ENCODE assay signal across 8 cellular contexts in the genomic region with DNA sequence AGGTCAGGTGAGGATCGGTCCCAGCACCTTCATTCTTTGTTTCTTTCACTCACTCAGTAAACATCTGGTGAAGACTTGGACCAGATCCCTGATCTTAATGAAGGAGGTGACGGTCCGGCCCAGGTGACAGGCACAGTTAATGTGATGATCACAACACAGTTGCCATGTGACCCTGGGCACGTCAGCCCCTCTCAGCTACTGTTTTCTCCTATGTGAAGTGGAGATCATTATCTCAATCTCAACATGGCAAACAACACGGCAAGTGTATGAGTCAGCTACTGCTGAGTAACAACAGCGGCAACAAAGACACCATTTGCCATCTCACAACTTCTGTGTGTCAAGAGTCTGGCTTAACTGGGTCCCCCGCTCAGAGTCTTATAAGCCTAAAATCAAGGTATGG.
DNase-seq lines count a peak whose midpoint lies in the region; ATAC-seq and TF ChIP-seq lines count a peak whose summit lies in the region.

No MANE protein-coding gene starts in this region.

- H3K9me1 ChIP-seq in IMR-90 (ENCODE audit: insufficient read depth, low read length), result peaks cover 3% of the 10 kb centered on the region; the same call in 1 of the 2 replicates

- CTCF ChIA-PET in IMR-90 (lab: Yijun Ruan, JAX), result interaction anchor here (1.0 to 2.2 kb wide), 2 partner anchors 9 to 17 kb away, joined by 6 read pairs; no protein-coding TSS in a partner anchor

- peak overlapping the region; percentile 73 for H2AFZ ChIP-seq in IMR-90 (replicated peaks; ENCODE audit: low read length, poor library complexity)

- no peak overlapping the region for H3K14ac ChIP-seq in IMR-90 (replicated peaks; ENCODE audit: low read depth, low read length)

- H3K4me2 ChIP-seq in BLaER1 treated with 17β-estradiol and CSF1 and Interleukin-3, amounts not matched to agents 10 nM and 100 nM, result peak overlapping the region; percentile 87 to 100 (median 96)
- peak overlapping the region; percentile 17; the same call in 1 of the 2 replicates for H3K4me2 ChIP-seq in IMR-90 (ENCODE audit: low read depth, low read length)

- DNase-seq in IMR-90 (peak; percentile 49), caudate nucleus (lab: John Stamatoyannopoulos, UW) (peak in 1 of 61 donors; percentile 60), iPS-NIHi7 (ENCODE audit: extremely low spot score) (no peak), NCI-H146 (lab: John Stamatoyannopoulos, UW) (no peak), NCI-H748 (lab: John Stamatoyannopoulos, UW; ENCODE audit: unreplicated experiment) (no peak)

- peak overlapping the region; percentile 56 for H4K91ac ChIP-seq in IMR-90 (ENCODE audit: insufficient read depth, low read depth, low read length)

- no peak for TF ChIP-seq RAD21 in IMR-90 (IDR thresholded peaks at IDR 0.05; ENCODE audit: low read length)

- H3K36me3 ChIP-seq in BLaER1 treated with 17β-estradiol and CSF1 and Interleukin-3, amounts not matched to agents 10 nM and 100 nM, result peaks cover 0 to 41% (median 28%) of the 10 kb centered on the region in 11 experiments; a peak in 19 of 22 replicates
- H3K36me3 ChIP-seq in IMR-90 (ENCODE audit: control insufficient read depth, insufficient read depth, low read length), result no peaks in the 10 kb centered on the region
- no peaks in the 10 kb centered on the region for H3K36me3 ChIP-seq in neutrophil

- ATAC-seq in IMR-90 (ENCODE audit: low read depth) (no peak), HG02763 (IDR thresholded peaks at IDR 0.05; ENCODE audit: unreplicated experiment) (no peak)

- POLR2A ChIA-PET in IMR-90 (lab: Charles Lee; ENCODE audit: unreplicated experiment), result interaction anchor here (0.6 kb wide), 1 partner anchor 9 kb away, joined by 3 read pairs; no protein-coding TSS in a partner anchor

- peak overlapping the region; percentile 69; the same call in 2 of the 3 replicates for H2BK15ac ChIP-seq in IMR-90 (ENCODE audit: low read depth, low read length)

- no peak overlapping the region for H3K18ac ChIP-seq in IMR-90 (ENCODE audit: low read depth, low read length)

- H3K27me3 ChIP-seq in BLaER1 treated with 17β-estradiol and CSF1 and Interleukin-3, amounts not matched to agents 10 nM and 100 nM, result no peaks in the 10 kb centered on the region
- H3K27me3 ChIP-seq in IMR-90 (ENCODE audit: control insufficient read depth, insufficient read depth, low read length) (no peaks in the 10 kb centered on the region), neutrophil (no peaks in the 10 kb centered on the region)

- dilution Hi-C loops in IMR-90 (cut with HindIII; ENCODE audit: low sequenced_read_pairs, unreplicated experiment), result no loop called here

- H3K4ac ChIP-seq in IMR-90 (ENCODE audit: low read depth, low read length), result peak overlapping the region; percentile 83

- H3K9ac ChIP-seq in BLaER1 treated with 17β-estradiol and CSF1 and Interleukin-3, amounts not matched to agents 10 nM and 100 nM, result peak overlapping the region; percentile 46 to 74 (median 62); a peak in 19 of 22 replicates
- H3K9ac ChIP-seq in IMR-90 (ENCODE audit: low read depth, low read length), result no peak overlapping the region

- H2BK20ac ChIP-seq in IMR-90 (ENCODE audit: low read depth, low read length), result peak overlapping the region; percentile 78

- H3K56ac ChIP-seq in IMR-90 (ENCODE audit: extremely low read depth, insufficient read depth, low read length), result no peak overlapping the region

- no peak for TF ChIP-seq POLR2A in IMR-90 (IDR thresholded peaks at IDR 0.05; ENCODE audit: low read depth, low read length)

- TF ChIP-seq CTCF in IMR-90 (conservative IDR thresholded peaks at IDR 0.05; ENCODE audit: low read depth, low read length) (no peak), neutrophil (IDR thresholded peaks at IDR 0.05) (no peak)

- H4K5ac ChIP-seq in IMR-90 (ENCODE audit: low read depth, low read length), result no peak overlapping the region

- in situ Hi-C loops in IMR-90 (cut with MboI; ENCODE audit: low sequenced_read_pairs), result no loop called here

- H2AK9ac ChIP-seq in IMR-90 (replicated peaks; ENCODE audit: low read depth, low read length, poor library complexity), result peak overlapping the region; percentile 77

- H4K8ac ChIP-seq in IMR-90 (ENCODE audit: low read depth in 2 of 2, low read length in 2 of 2), result peak overlapping the region in 1 of 2 experiments; percentile 23; a peak in 1 of 4 replicates

- H2BK120ac ChIP-seq in IMR-90 (ENCODE audit: low read depth, low read length), result peak overlapping the region; percentile 81

- no peak overlapping the region for H3K23ac ChIP-seq in IMR-90 (ENCODE audit: low read depth, low read length)

- H2BK5ac ChIP-seq in IMR-90 (ENCODE audit: low read depth, low read length, poor library complexity, severe bottlenecking), result peak overlapping the region; percentile 73

- BruUV-seq in IMR-90 (replicated peaks; lab: Mats Ljungman, UMichigan), result no TSS peak

- no CpG with 5 or more reads among the region's 7 CpGs for WGBS in IMR-90 (ENCODE audit: extremely low coverage in 2 of 2, insufficient read length in 1 of 2), 2 experiments

- peaks cover 79 to 99% (median 84%) of the 10 kb centered on the region in 10 experiments for H3K4me1 ChIP-seq in BLaER1 treated with 17β-estradiol and CSF1 and Interleukin-3, amounts not matched to agents 10 nM and 100 nM
- peaks cover 9% of the 10 kb centered on the region for H3K4me1 ChIP-seq in IMR-90 (ENCODE audit: control insufficient read depth, insufficient read depth, low read length)
- peaks cover 98 to 99% of the 10 kb centered on the region in 2 experiments for H3K4me1 ChIP-seq in neutrophil (ENCODE audit: control insufficient read depth in 1 of 2, insufficient read depth in 1 of 2, low read depth in 1 of 2, low read length in 1 of 2)

- no peaks in the 10 kb centered on the region for H3K79me1 ChIP-seq in IMR-90 (ENCODE audit: low read depth in 1 of 2, low read length in 2 of 2)

- H3K9me3 ChIP-seq in BLaER1 treated with 17β-estradiol and CSF1 and Interleukin-3, amounts not matched to agents 10 nM and 100 nM (replicated peaks in 1 of 11), result peaks cover 32 to 43% (median 41%) of the 10 kb centered on the region in 11 experiments
- H3K9me3 ChIP-seq in IMR-90 (ENCODE audit: control insufficient read depth, insufficient read depth, low read length) (peaks cover 14% of the 10 kb centered on the region), neutrophil (no peaks in the 10 kb centered on the region)

- intact Hi-C loops in IMR-90 (cut with micrococcal nuclease), result no loop called here

- H4K20me1 ChIP-seq in BLaER1 treated with 17β-estradiol and CSF1 and Interleukin-3, amounts not matched to agents 10 nM and 100 nM, result peaks cover 0 to 18% (median 7%) of the 10 kb centered on the region in 11 experiments; a peak in 7 of 22 replicates
- 0 out of 2 replicates have a peak, but pooled peaks cover 3% of the 10 kb centered on the region for H4K20me1 ChIP-seq in IMR-90 (ENCODE audit: insufficient read depth, low read length)

- H3K27ac ChIP-seq in BLaER1 treated with 17β-estradiol and CSF1 and Interleukin-3, amounts not matched to agents 10 nM and 100 nM, result peak overlapping the region; percentile 56 to 93 (median 81); a peak in 21 of 22 replicates
- H3K27ac ChIP-seq in IMR-90 (ENCODE audit: insufficient read depth, low read length) (peak overlapping the region; percentile 19; the same call in 1 of the 2 replicates), caudate nucleus (ENCODE audit: low read depth, low read length) (peak overlapping the region; percentile 79), neutrophil (peak overlapping the region; percentile 99)

- peak overlapping the region; percentile 81 for H2AK5ac ChIP-seq in IMR-90 (ENCODE audit: low read depth, low read length)

- peak overlapping the region in 4 of 10 experiments; percentile 4 to 30 (median 6); a peak in 3 of 20 replicates for H3K4me3 ChIP-seq in BLaER1 treated with 17β-estradiol and CSF1 and Interleukin-3, amounts not matched to agents 10 nM and 100 nM
- H3K4me3 ChIP-seq in IMR-90 (ENCODE audit: insufficient read depth, low read depth, low read length) (no peak overlapping the region), neutrophil (ENCODE audit: low read depth in 1 of 2, low read length in 1 of 2) (peak overlapping the region in 1 of 2 experiments; percentile 15)

TF ChIP-seq in IMR-90, 13 proteins besides CTCF, POLR2A, EP300 and RAD21:
- TF ChIP-seq MXI1 (IDR thresholded peaks at IDR 0.05; ENCODE audit: borderline replicate concordance, low read depth, low read length) (no peak), BHLHE40 (IDR thresholded peaks at IDR 0.05; ENCODE audit: low read depth, low read length) (no peak), MAZ (IDR thresholded peaks at IDR 0.05; ENCODE audit: borderline replicate concordance, low read depth, low read length) (no peak), FOS (IDR thresholded peaks at IDR 0.05; ENCODE audit: low read depth, low read length) (peak; percentile 45; the same call in 1 of the 2 replicates), ELK1 (IDR thresholded peaks at IDR 0.05; ENCODE audit: borderline replicate concordance, low read depth, low read length) (no peak), SMC3 (IDR thresholded peaks at IDR 0.05; ENCODE audit: low read depth, low read length) (no peak)
TF ChIP-seq in IMR-90: peak in this region for 1.

Comparison
In these comparisons a context has a peak if more than half of its experiments do, and no peak if none do; other contexts are left out.
1. H3K27ac ChIP-seq: peak in every context shown above with its lines; median percentile 99 in neutrophil; 81 in BLaER1 treated with 17β-estradiol and CSF1 and Interleukin-3, amounts not matched to agents 10 nM and 100 nM; 79 in caudate nucleus; 19 in IMR-90.